In genomic region chr11:108269583-108269982, GRCh38 we compare ENCODE assay signal across 18 cellular contexts. TPM values are rescaled to one million over a fixed set of nuclear protein-coding genes. Genes with fewer than 3 reads are reported as not detected.
DNase-seq lines count a peak whose midpoint lies in the region; ATAC-seq lines count a peak whose summit lies in the region.
"Had no signal": no experiment of that assay in that cellular context is flagged by ENCODE, and none has a peak within 500 bp of the region (broad histone marks: within the 10 kb centered on the region; RNA-seq: fewer than 3 reads in every experiment).

No MANE protein-coding gene starts in this region.

- no peaks in the 10 kb centered on the region for H3K27me3 ChIP-seq in CD4-positive, CD25-positive, alpha-beta regulatory T cell (ENCODE audit: control insufficient read depth, insufficient read depth, low read length)
- no peaks in the 10 kb centered on the region for H3K27me3 ChIP-seq in CD8-positive, alpha-beta memory T cell (ENCODE audit: insufficient read depth, low read length, poor library complexity, severe bottlenecking)

- H3K4me1 Mint-ChIP-seq in CD4-positive, CD25-positive, alpha-beta regulatory T cell: peaks cover 0 to 30% (median 9%) of the 10 kb centered on the region in 4 donors
- peaks cover 17 to 34% (median 25%) of the 10 kb centered on the region in 3 donors for H3K4me1 Mint-ChIP-seq in CD8-positive, alpha-beta memory T cell
- H3K4me1 Mint-ChIP-seq in central memory CD8-positive, alpha-beta T cell: peaks cover 24% of the 10 kb centered on the region
- peaks cover 23% of the 10 kb centered on the region in 2 donors for H3K4me1 Mint-ChIP-seq in natural killer cell treated with Interleukin-12 subunit alpha and Interleukin-12 subunit beta and Interleukin-15 and Interleukin-18, amount 100 ng/mL, for 72 hours (ENCODE audit: low read depth in 2 of 2)

- CTCF ChIA-PET in CD8-positive, alpha-beta memory T cell (lab: Charles Lee): no interaction called here

- H3K27ac ChIP-seq in CD4-positive, CD25-positive, alpha-beta regulatory T cell (ENCODE audit: insufficient read depth, low read length, poor library complexity, severe bottlenecking): no peak overlapping the region
- H3K27ac ChIP-seq in CD8-positive, alpha-beta memory T cell (ENCODE audit: low read depth, low read length): no peak overlapping the region

- no peak overlapping the region for H3K4me3 ChIP-seq in CD4-positive, CD25-positive, alpha-beta regulatory T cell (ENCODE audit: low read depth, low read length)
- no peak overlapping the region for H3K4me3 ChIP-seq in CD8-positive, alpha-beta memory T cell (ENCODE audit: low read length)
- H3K4me3 ChIP-seq: HAP-1 had no signal

- H3K27ac Mint-ChIP-seq in CD4-positive, CD25-positive, alpha-beta regulatory T cell: peak overlapping the region; percentile 13 to 79 (median 46)
- peak overlapping the region in 7 of 8 donors; percentile 2 to 84 (median 66) for H3K27ac Mint-ChIP-seq in CD8-positive, alpha-beta memory T cell
- H3K27ac Mint-ChIP-seq in central memory CD8-positive, alpha-beta T cell (ENCODE audit: low read depth): peak overlapping the region; percentile 57
- peak overlapping the region; percentile 48 to 85 for H3K27ac Mint-ChIP-seq in natural killer cell treated with Interleukin-12 subunit alpha and Interleukin-12 subunit beta and Interleukin-15 and Interleukin-18, amount 100 ng/mL, for 72 hours

- no peak overlapping the region for H3K4me3 Mint-ChIP-seq in CD4-positive, CD25-positive, alpha-beta regulatory T cell
- H3K4me3 Mint-ChIP-seq in CD8-positive, alpha-beta memory T cell: no peak overlapping the region
- no peak overlapping the region for H3K4me3 Mint-ChIP-seq in central memory CD8-positive, alpha-beta T cell
- no peak overlapping the region for H3K4me3 Mint-ChIP-seq in natural killer cell treated with Interleukin-12 subunit alpha and Interleukin-12 subunit beta and Interleukin-15 and Interleukin-18, amount 100 ng/mL, for 72 hours

- DNase-seq in CD4-positive, CD25-positive, alpha-beta regulatory T cell: no peak
- DNase-seq in CD8-positive, alpha-beta memory T cell: no peak
- no peak for DNase-seq in central memory CD8-positive, alpha-beta T cell (ENCODE audit: low spot score in 2 of 2)
- DNase-seq in natural killer cell treated with Interleukin-12 subunit alpha and Interleukin-12 subunit beta and Interleukin-15 and Interleukin-18, amount 100 ng/mL, for 72 hours (ENCODE audit: low spot score): no peak
- DNase-seq in hippocampal formation (lab: John Stamatoyannopoulos, UW): no peak
- DNase-seq in DMS79 treated with DMSO at 0.1 percent for 48 hours (lab: John Stamatoyannopoulos, UW): no peak
- no peak for DNase-seq in NCI-H446 treated with DMSO at 0.1 percent for 48 hours (lab: John Stamatoyannopoulos, UW)
- DNase-seq: ACHN, COR-L47, DMS153, NCI-H1417, NCI-H1930, NCI-H2171 treated with DMSO at 0.1 percent for 48 hours, NCI-H510A had no signal

- peaks cover 47% of the 10 kb centered on the region for H3K36me3 Mint-ChIP-seq in CD4-positive, CD25-positive, alpha-beta regulatory T cell
- peaks cover 23 to 67% (median 33%) of the 10 kb centered on the region in 3 donors for H3K36me3 Mint-ChIP-seq in CD8-positive, alpha-beta memory T cell
- H3K36me3 Mint-ChIP-seq in central memory CD8-positive, alpha-beta T cell (ENCODE audit: insufficient read depth): peaks cover 60% of the 10 kb centered on the region
- peaks cover 23% of the 10 kb centered on the region for H3K36me3 Mint-ChIP-seq in natural killer cell treated with Interleukin-12 subunit alpha and Interleukin-12 subunit beta and Interleukin-15 and Interleukin-18, amount 100 ng/mL, for 72 hours

- H3K9me3 Mint-ChIP-seq in CD4-positive, CD25-positive, alpha-beta regulatory T cell: peaks cover 0 to 7% (median 2%) of the 10 kb centered on the region in 7 donors
- H3K9me3 Mint-ChIP-seq in CD8-positive, alpha-beta memory T cell: peaks cover 0 to 7% (median 0%) of the 10 kb centered on the region in 5 donors
- H3K9me3 Mint-ChIP-seq in central memory CD8-positive, alpha-beta T cell: peaks cover 7% of the 10 kb centered on the region
- H3K9me3 Mint-ChIP-seq in natural killer cell treated with Interleukin-12 subunit alpha and Interleukin-12 subunit beta and Interleukin-15 and Interleukin-18, amount 100 ng/mL, for 72 hours: peaks cover 6% of the 10 kb centered on the region

- no peaks in the 10 kb centered on the region for H3K27me3 Mint-ChIP-seq in CD4-positive, CD25-positive, alpha-beta regulatory T cell
- H3K27me3 Mint-ChIP-seq in CD8-positive, alpha-beta memory T cell: no peaks in the 10 kb centered on the region
- H3K27me3 Mint-ChIP-seq in central memory CD8-positive, alpha-beta T cell: no peaks in the 10 kb centered on the region
- H3K27me3 Mint-ChIP-seq in natural killer cell treated with Interleukin-12 subunit alpha and Interleukin-12 subunit beta and Interleukin-15 and Interleukin-18, amount 100 ng/mL, for 72 hours: no peaks in the 10 kb centered on the region

- no peaks in the 10 kb centered on the region for H3K4me1 ChIP-seq in CD4-positive, CD25-positive, alpha-beta regulatory T cell (ENCODE audit: control insufficient read depth, insufficient read depth, low read length, poor library complexity, severe bottlenecking)
- H3K4me1 ChIP-seq in CD8-positive, alpha-beta memory T cell (ENCODE audit: insufficient read depth, low read length): no peaks in the 10 kb centered on the region
- H3K4me1 ChIP-seq: HAP-1 had no signal

- H3K36me3 ChIP-seq in CD4-positive, CD25-positive, alpha-beta regulatory T cell (ENCODE audit: control insufficient read depth, insufficient read depth, low read length): peaks cover 61% of the 10 kb centered on the region
- H3K36me3 ChIP-seq in CD8-positive, alpha-beta memory T cell (ENCODE audit: insufficient read depth, low read length): peaks cover 26% of the 10 kb centered on the region

- POLR2A ChIA-PET in CD8-positive, alpha-beta memory T cell (lab: Charles Lee): no interaction called here

- H3K9me3 ChIP-seq in CD4-positive, CD25-positive, alpha-beta regulatory T cell (ENCODE audit: control insufficient read depth in 2 of 2, low read length in 2 of 2): no peaks in the 10 kb centered on the region
- no peaks in the 10 kb centered on the region for H3K9me3 ChIP-seq in CD8-positive, alpha-beta memory T cell (ENCODE audit: low read length)
- H3K9me3 ChIP-seq: HAP-1 had no signal

- ATAC-seq in CD4-positive, CD25-positive, alpha-beta regulatory T cell (ENCODE audit: low read depth in 2 of 2): no peak
- no peak for ATAC-seq in central memory CD8-positive, alpha-beta T cell (replicated peaks; ENCODE audit: extremely low read depth, poor library complexity, severe bottlenecking)
- peak in 1 of 2 donors; percentile 50 for ATAC-seq in natural killer cell treated with Interleukin-12 subunit alpha and Interleukin-12 subunit beta and Interleukin-15 and Interleukin-18, amount 100 ng/mL, for 72 hours
- no peak for ATAC-seq in HG03354 (IDR thresholded peaks at IDR 0.05; ENCODE audit: poor library complexity, severe bottlenecking, unreplicated experiment)
- ATAC-seq: Panc1, Right ventricle myocardium inferior had no signal

RNA-seq across cellular contexts. Expression of gene ATM, which starts 46.7 kb away (rescaled TPM):
- total RNA-seq in CD4-positive, CD25-positive, alpha-beta regulatory T cell: 194 TPM
- polyA plus RNA-seq in CD4-positive, CD25-positive, alpha-beta regulatory T cell: 10 to 100 TPM; 30.4 to 55.4 (median 49.3) TPM
- total RNA-seq in CD8-positive, alpha-beta memory T cell: 10 to 100 TPM; 76.0 to 77.1 TPM
- polyA plus RNA-seq in CD8-positive, alpha-beta memory T cell: 87.1 TPM
- 100 to 1,000 TPM in 1 of 2 donors, 10 to 100 TPM in 1; 86.4 to 107 TPM for total RNA-seq in natural killer cell treated with Interleukin-12 subunit alpha and Interleukin-12 subunit beta and Interleukin-15 and Interleukin-18, amount 100 ng/mL, for 72 hours

RNA-seq across cellular contexts. Expression of gene NPAT, which starts 47.1 kb away (rescaled TPM):
- total RNA-seq in CD4-positive, CD25-positive, alpha-beta regulatory T cell: 36.5 TPM
- polyA plus RNA-seq in CD4-positive, CD25-positive, alpha-beta regulatory T cell: 10 to 100 TPM; 25.5 to 36.3 (median 29.9) TPM
- total RNA-seq in CD8-positive, alpha-beta memory T cell: 10 to 100 TPM; 38.9 to 39.7 TPM
- polyA plus RNA-seq in CD8-positive, alpha-beta memory T cell: 39.6 TPM
- 10 to 100 TPM; 31.1 to 35.8 TPM for total RNA-seq in natural killer cell treated with Interleukin-12 subunit alpha and Interleukin-12 subunit beta and Interleukin-15 and Interleukin-18, amount 100 ng/mL, for 72 hours
